Comparison of ENCODE assay signal across 1 cellular context in the genomic region with DNA sequence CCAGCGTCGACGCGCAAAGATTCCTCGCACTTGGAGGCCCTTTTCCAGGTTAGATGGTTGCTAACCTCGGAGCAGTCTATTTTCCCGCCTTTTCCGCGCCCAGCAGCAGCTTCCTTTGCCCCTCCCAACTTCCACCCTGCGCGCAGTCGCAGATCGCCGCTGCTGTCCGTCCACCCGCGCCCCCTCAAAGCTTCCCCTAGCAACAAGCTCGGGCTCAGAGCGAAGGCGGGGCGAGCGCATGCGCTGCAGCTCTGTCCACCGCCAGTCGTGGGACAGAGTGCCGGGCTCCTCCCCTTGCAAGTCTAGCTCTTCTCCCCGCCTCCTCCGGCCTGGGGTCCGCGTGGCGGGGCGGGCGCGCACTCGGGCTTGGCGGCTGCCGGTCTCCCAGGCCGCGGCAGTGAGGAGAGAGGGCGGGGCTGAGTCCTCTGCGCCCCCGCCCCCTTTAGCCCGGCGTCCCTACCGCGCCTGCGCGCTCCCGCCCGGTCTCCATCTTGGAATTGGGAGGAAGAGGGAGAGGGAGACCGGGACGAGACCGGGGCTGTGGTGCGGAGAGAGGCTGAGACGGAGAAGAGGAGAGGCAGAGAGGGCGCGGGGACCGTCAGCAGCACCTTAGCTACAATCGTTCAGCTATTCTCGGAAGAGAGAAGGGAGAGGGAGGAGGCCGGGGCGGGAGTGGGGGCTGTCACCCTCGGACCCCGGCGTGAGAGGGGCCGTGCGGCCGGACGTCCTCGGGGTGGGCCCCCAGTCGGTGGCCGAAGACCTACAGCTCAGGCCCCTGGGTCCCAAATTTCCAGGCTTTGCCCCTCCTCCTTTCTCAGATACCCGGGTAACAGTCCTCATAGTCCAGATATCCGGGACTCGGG.
A peak's percentile ranks its signal among the peaks of the same experiment; 100 is the strongest.
TF ChIP-seq lines count a peak whose summit lies in the region.

Gene TAOK2, plus strand, starts transcription at position 485 of the 863 bp plus-strand sequence. CDS start 3,905 bp downstream, outside the sequence.

TF ChIP-seq in HepG2, 621 proteins besides CTCF, POLR2A, EP300 and RAD21 (continued from another document and continues in another):
- no peak for TF ChIP-seq ZBTB40 (IDR thresholded peaks at IDR 0.05)
- peak; percentile 19; the same call in 1 of the 2 replicates for TF ChIP-seq ZBTB40 (CRISPR knock-in tag; IDR thresholded peaks at IDR 0.05)
- TF ChIP-seq ONECUT2 (CRISPR knock-in tag; IDR thresholded peaks at IDR 0.05), result peak; percentile 54; the same call in 1 of the 2 replicates
- TF ChIP-seq POGZ (CRISPR knock-in tag; IDR thresholded peaks at IDR 0.05), result peak; percentile 75
- no peak for TF ChIP-seq SMARCE1 (IDR thresholded peaks at IDR 0.05; ENCODE audit: borderline replicate concordance)
- 0 out of 2 replicates have a peak, but pooled peaks have one; percentile 31 for TF ChIP-seq ZNF773 (CRISPR knock-in tag; IDR thresholded peaks at IDR 0.05; ENCODE audit: borderline replicate concordance)
- TF ChIP-seq, protein P1, sequence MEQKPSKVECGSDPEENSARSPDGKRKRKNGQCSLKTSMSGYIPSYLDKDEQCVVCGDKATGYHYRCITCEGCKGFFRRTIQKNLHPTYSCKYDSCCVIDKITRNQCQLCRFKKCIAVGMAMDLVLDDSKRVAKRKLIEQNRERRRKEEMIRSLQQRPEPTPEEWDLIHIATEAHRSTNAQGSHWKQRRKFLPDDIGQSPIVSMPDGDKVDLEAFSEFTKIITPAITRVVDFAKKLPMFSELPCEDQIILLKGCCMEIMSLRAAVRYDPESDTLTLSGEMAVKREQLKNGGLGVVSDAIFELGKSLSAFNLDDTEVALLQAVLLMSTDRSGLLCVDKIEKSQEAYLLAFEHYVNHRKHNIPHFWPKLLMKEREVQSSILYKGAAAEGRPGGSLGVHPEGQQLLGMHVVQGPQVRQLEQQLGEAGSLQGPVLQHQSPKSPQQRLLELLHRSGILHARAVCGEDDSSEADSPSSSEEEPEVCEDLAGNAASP (CRISPR knock-in tag; IDR thresholded peaks at IDR 0.05; ENCODE audit: borderline replicate concordance), result no peak
- no peak for TF ChIP-seq ZUFSP (CRISPR knock-in tag; IDR thresholded peaks at IDR 0.05; ENCODE audit: borderline replicate concordance)
- TF ChIP-seq ZNF850 (CRISPR knock-in tag; conservative IDR thresholded peaks at IDR 0.05), result no peak
- TF ChIP-seq, protein P2, sequence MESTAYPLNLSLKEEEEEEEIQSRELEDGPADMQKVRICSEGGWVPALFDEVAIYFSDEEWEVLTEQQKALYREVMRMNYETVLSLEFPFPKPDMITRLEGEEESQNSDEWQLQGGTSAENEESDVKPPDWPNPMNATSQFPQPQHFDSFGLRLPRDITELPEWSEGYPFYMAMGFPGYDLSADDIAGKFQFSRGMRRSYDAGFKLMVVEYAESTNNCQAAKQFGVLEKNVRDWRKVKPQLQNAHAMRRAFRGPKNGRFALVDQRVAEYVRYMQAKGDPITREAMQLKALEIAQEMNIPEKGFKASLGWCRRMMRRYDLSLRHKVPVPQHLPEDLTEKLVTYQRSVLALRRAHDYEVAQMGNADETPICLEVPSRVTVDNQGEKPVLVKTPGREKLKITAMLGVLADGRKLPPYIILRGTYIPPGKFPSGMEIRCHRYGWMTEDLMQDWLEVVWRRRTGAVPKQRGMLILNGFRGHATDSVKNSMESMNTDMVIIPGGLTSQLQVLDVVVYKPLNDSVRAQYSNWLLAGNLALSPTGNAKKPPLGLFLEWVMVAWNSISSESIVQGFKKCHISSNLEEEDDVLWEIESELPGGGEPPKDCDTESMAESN (CRISPR knock-in tag; conservative IDR thresholded peaks at IDR 0.05), result peak; percentile 99
- TF ChIP-seq EZH2 (conservative IDR thresholded peaks at IDR 0.05; ENCODE audit: low read depth, low read length), result no peak
- peak; percentile 88 for TF ChIP-seq ARNTL (CRISPR knock-in tag; IDR thresholded peaks at IDR 0.05)
- TF ChIP-seq ZNF75D (CRISPR knock-in tag; IDR thresholded peaks at IDR 0.05; ENCODE audit: borderline replicate concordance), result no peak
- peak; percentile 79; the same call in 1 of the 2 replicates for TF ChIP-seq ZNF766 (CRISPR knock-in tag; IDR thresholded peaks at IDR 0.05; ENCODE audit: borderline replicate concordance)
- no peak for TF ChIP-seq CREB3 (CRISPR knock-in tag; IDR thresholded peaks at IDR 0.05)
- no peak; the same call in 1 of the 2 replicates for TF ChIP-seq ZNF232 (CRISPR knock-in tag; IDR thresholded peaks at IDR 0.05; ENCODE audit: borderline replicate concordance)
- peak; percentile 59; the same call in 1 of the 2 replicates for TF ChIP-seq ZNF609 (CRISPR knock-in tag; IDR thresholded peaks at IDR 0.05; ENCODE audit: borderline replicate concordance)
- TF ChIP-seq, protein P3, sequence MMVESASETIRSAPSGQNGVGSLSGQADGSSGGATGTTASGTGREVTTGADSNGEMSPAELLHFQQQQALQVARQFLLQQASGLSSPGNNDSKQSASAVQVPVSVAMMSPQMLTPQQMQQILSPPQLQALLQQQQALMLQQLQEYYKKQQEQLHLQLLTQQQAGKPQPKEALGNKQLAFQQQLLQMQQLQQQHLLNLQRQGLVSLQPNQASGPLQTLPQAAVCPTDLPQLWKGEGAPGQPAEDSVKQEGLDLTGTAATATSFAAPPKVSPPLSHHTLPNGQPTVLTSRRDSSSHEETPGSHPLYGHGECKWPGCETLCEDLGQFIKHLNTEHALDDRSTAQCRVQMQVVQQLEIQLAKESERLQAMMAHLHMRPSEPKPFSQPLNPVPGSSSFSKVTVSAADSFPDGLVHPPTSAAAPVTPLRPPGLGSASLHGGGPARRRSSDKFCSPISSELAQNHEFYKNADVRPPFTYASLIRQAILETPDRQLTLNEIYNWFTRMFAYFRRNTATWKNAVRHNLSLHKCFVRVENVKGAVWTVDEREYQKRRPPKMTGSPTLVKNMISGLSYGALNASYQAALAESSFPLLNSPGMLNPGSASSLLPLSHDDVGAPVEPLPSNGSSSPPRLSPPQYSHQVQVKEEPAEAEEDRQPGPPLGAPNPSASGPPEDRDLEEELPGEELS (CRISPR knock-in tag; IDR thresholded peaks at IDR 0.05), result peak; percentile 76
- TF ChIP-seq ZNF614 (CRISPR knock-in tag; IDR thresholded peaks at IDR 0.05; ENCODE audit: borderline replicate concordance), result peak; percentile 92
- peak; percentile 100 for TF ChIP-seq RFXAP (CRISPR knock-in tag; IDR thresholded peaks at IDR 0.05; ENCODE audit: borderline replicate concordance)
